ENCODE assay signal across 16 cellular contexts in the genomic region with DNA sequence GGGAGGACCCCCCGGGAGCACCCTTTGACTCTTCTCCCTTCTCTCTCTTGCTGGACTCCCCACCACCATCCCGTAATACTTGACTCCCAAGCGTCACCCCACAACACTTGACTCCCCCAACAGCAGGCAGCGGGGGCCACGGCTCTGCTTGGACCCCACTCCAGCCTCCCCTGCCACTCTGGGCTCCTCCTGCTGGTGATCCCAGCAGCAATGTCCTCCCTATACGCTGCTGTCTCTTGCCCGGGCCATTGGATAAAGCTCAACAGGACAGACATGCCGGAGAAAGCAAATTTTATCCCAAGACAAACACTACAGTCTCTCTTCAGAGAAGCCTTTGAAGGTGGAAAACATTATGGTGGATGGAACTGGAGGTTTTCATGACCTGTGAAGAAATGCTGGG. TPM values are rescaled to one million over a fixed set of nuclear protein-coding genes. Genes with fewer than 3 reads are reported as not detected.
A peak's percentile ranks its signal among the peaks of the same experiment; 100 is the strongest.
DNase-seq lines count a peak whose midpoint lies in the region; TF ChIP-seq lines count a peak whose summit lies in the region.
"Had no signal": no experiment of that assay in that cellular context is flagged by ENCODE, and none has a peak within 500 bp of the region (broad histone marks: within the 10 kb centered on the region; RNA-seq: fewer than 3 reads in every experiment).

No MANE protein-coding gene starts in this region.

- peaks cover 8% of the 10 kb centered on the region for H3K36me3 ChIP-seq in WERI-Rb-1
- H3K36me3 ChIP-seq in neural progenitor cell, result no peaks in the 10 kb centered on the region

- peaks cover 23% of the 10 kb centered on the region for H3K9me3 Mint-ChIP-seq in neural progenitor cell
- no peaks in the 10 kb centered on the region for H3K9me3 Mint-ChIP-seq in MCF 10A (ENCODE audit: unreplicated experiment)
- H3K9me3 Mint-ChIP-seq: CD8-positive, alpha-beta T cell had no signal

- no TSS peak for BruUV-seq in MCF 10A (replicated peaks; lab: Mats Ljungman, UMichigan)

- DNase-seq in WERI-Rb-1 (peak; percentile 43), caudate nucleus (lab: John Stamatoyannopoulos, UW) (peak in 33 of 61 donors; percentile 21 to 79 (median 51)), neural progenitor cell (ENCODE audit: low spot score) (no peak), SKM-1 treated with dmso at 0.1 percent for 144 hours (lab: John Stamatoyannopoulos, UW; ENCODE audit: unreplicated experiment) (no peak), MCF 10A (ENCODE audit: unreplicated experiment) (no peak), GM13977 (ENCODE audit: low spot score) (no peak)
- DNase-seq: CD8-positive, alpha-beta T cell; COR-L47; DMS153; DMS79 treated with DMSO at 0.1 percent for 48 hours; EL; GOT3; H9 had no signal

- no peaks in the 10 kb centered on the region for H3F3A ChIP-seq in neural progenitor cell (ENCODE audit: low read depth)

- H3K9me3 ChIP-seq in WERI-Rb-1 (ENCODE audit: severe bottlenecking) (peaks cover 22% of the 10 kb centered on the region), neural progenitor cell (ENCODE audit: low read depth) (no peaks in the 10 kb centered on the region)
- H3K9me3 ChIP-seq: A549 had no signal

- CTCF ChIA-PET in MCF 10A (lab: Yijun Ruan, JAX), result interaction anchor here (1.0 kb wide), 1 partner anchor 15 kb away, joined by 3 read pairs; no protein-coding TSS in a partner anchor

- H3K4me3 ChIP-seq in WERI-Rb-1 (ENCODE audit: low read depth, low read length) (peak overlapping the region; percentile 20), neural progenitor cell (no peak overlapping the region)
- H3K4me3 ChIP-seq: A549 had no signal

- H2AFZ ChIP-seq in neural progenitor cell (replicated peaks), result no peak overlapping the region

- POLR2A ChIA-PET in MCF 10A (lab: Yijun Ruan, JAX), result no interaction called here

- H3K27me3 ChIP-seq in WERI-Rb-1 (ENCODE audit: insufficient read depth, low read depth, severe bottlenecking) (no peaks in the 10 kb centered on the region), neural progenitor cell (no peaks in the 10 kb centered on the region)

- H3K79me2 ChIP-seq in neural progenitor cell (ENCODE audit: low read depth), result no peaks in the 10 kb centered on the region

- H3K27me3 Mint-ChIP-seq in neural progenitor cell (ENCODE audit: insufficient read depth, low read depth) (peaks cover 8% of the 10 kb centered on the region), MCF 10A (ENCODE audit: insufficient read depth, unreplicated experiment) (peaks cover 57% of the 10 kb centered on the region)

- H3K27ac Mint-ChIP-seq in neural progenitor cell (peak overlapping the region; percentile 25), MCF 10A (ENCODE audit: low read depth, unreplicated experiment) (no peak overlapping the region)
- H3K27ac Mint-ChIP-seq: CD14-positive monocyte; CD8-positive, alpha-beta T cell; H9 had no signal

- H3K9ac ChIP-seq in neural progenitor cell, result no peak overlapping the region

- H3K4me3 Mint-ChIP-seq in neural progenitor cell (no peak overlapping the region), MCF 10A (ENCODE audit: unreplicated experiment) (no peak overlapping the region)
- H3K4me3 Mint-ChIP-seq: CD14-positive monocyte; CD8-positive, alpha-beta T cell; H9 had no signal

- H3K36me3 Mint-ChIP-seq in neural progenitor cell (peaks cover 2% of the 10 kb centered on the region), MCF 10A (ENCODE audit: insufficient read depth, unreplicated experiment) (peaks cover 7% of the 10 kb centered on the region)
- H3K36me3 Mint-ChIP-seq: CD14-positive monocyte; CD8-positive, alpha-beta T cell had no signal

- no peaks in the 10 kb centered on the region for H4K20me1 ChIP-seq in neural progenitor cell (ENCODE audit: low read depth)

- H3K4me1 Mint-ChIP-seq in neural progenitor cell (peaks cover 24% of the 10 kb centered on the region), MCF 10A (ENCODE audit: insufficient read depth, unreplicated experiment) (no peaks in the 10 kb centered on the region)
- H3K4me1 Mint-ChIP-seq: CD14-positive monocyte, H9 had no signal

- H3K27ac ChIP-seq in WERI-Rb-1, result peak overlapping the region; percentile 90
- H3K27ac ChIP-seq in caudate nucleus (ENCODE audit: low read depth, low read length), result peak overlapping the region; percentile 98
- H3K27ac ChIP-seq in neural progenitor cell, result no peak overlapping the region
- peak overlapping the region; percentile 100 for H3K27ac ChIP-seq in temporal lobe (ENCODE audit: low read depth, low read length)
- H3K27ac ChIP-seq: A549 had no signal

- in situ Hi-C loops in GM13977 (cut with MboI; ENCODE audit: low pct_unique_long_range_greater_than_20kb, low sequenced_read_pairs, unreplicated experiment), result no loop called here

- no peak overlapping the region for H3K4me2 ChIP-seq in neural progenitor cell
- H3K4me2 ChIP-seq: A549 had no signal

- no peaks in the 10 kb centered on the region for H3K4me1 ChIP-seq in neural progenitor cell
- H3K4me1 ChIP-seq: A549 had no signal

- TF ChIP-seq CTCF in WERI-Rb-1 (IDR thresholded peaks at IDR 0.05; ENCODE audit: low read depth, low read length) (peak; percentile 32; the same call in 1 of the 2 replicates), neural progenitor cell (IDR thresholded peaks at IDR 0.05) (no peak), MCF 10A (IDR thresholded peaks at IDR 0.05; ENCODE audit: unreplicated experiment) (no peak), GM13977 (IDR thresholded peaks at IDR 0.05; ENCODE audit: extremely low read depth, insufficient read depth, missing control alignments) (no peak)

- intact Hi-C loops in MCF 10A (cut with micrococcal nuclease), result no loop called here

RNA-seq across cellular contexts. Expression of a gene that starts 20.4 kb away (rescaled TPM):
- 0.12 TPM in 1 of 2 replicates, not detected in the other for total RNA-seq in neural progenitor cell (ENCODE audit: low replicate concordance)
- 129 TPM for total RNA-seq in temporal lobe
- not detected in 2 replicates for total RNA-seq in MCF 10A (2022)
- total RNA-seq: CD8-positive, alpha-beta T cell had no signal

Comparison
In these comparisons a context has a peak if more than half of its experiments do, and no peak if none do; other contexts are left out.
1. DNase-seq: peak in WERI-Rb-1 (single experiment) and caudate nucleus (33 of 61); none in neural progenitor cell (single experiment), SKM-1 treated with dmso at 0.1 percent for 144 hours (single experiment), MCF 10A (single experiment) and GM13977 (single experiment).
2. RNA of a gene that starts 20.4 kb away (total RNA-seq): 129 TPM in temporal lobe (single experiment); 0.12 TPM in neural progenitor cell and not detected in MCF 10A; every median in the first group is over 100 times any median in the second.